ENCODE assay signal across 14 cellular contexts in the genomic region with DNA sequence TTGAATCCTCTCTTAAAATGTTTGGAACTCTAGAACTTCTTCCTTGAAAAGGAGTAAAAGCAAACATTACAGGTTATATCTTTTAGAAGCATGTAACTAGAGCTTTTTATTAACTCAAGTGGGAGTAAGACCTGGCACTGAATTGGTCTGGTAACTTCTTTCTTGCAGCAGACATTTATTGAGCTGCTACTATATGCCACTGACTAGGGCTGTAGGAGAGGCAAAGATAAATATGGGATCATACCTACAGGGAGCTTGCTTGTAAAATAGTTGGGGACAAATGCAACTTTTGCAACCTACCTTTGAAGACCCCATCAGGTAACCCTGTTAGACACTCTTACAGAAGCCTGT.
DNase-seq lines count a peak whose midpoint lies in the region; ATAC-seq and TF ChIP-seq lines count a peak whose summit lies in the region.
"Had no signal": no experiment of that assay in that cellular context is flagged by ENCODE, and none has a peak within 500 bp of the region (broad histone marks: within the 10 kb centered on the region; RNA-seq: fewer than 3 reads in every experiment).

No MANE protein-coding gene starts in this region.

- TF ChIP-seq CTCF in endodermal cell (conservative IDR thresholded peaks at IDR 0.05) (no peak), neural progenitor cell (IDR thresholded peaks at IDR 0.05) (no peak), upper lobe of right lung (IDR thresholded peaks at IDR 0.05) (no peak)

- ATAC-seq in Right ventricle myocardium inferior (peak; percentile 20), left ventricle myocardium superior (no peak), upper lobe of right lung (no peak), HG03457 (IDR thresholded peaks at IDR 0.05; ENCODE audit: unreplicated experiment) (no peak), HG03175 (IDR thresholded peaks at IDR 0.05; ENCODE audit: unreplicated experiment) (no peak)
- ATAC-seq: HepG2 had no signal

- no peaks in the 10 kb centered on the region for H3K79me2 ChIP-seq in neural progenitor cell (ENCODE audit: low read depth)

- no peak overlapping the region for H2AFZ ChIP-seq in neural progenitor cell (replicated peaks)

- no peaks in the 10 kb centered on the region for H4K20me1 ChIP-seq in neural progenitor cell (ENCODE audit: low read depth)

- H3K4me3 Mint-ChIP-seq in endodermal cell: peak overlapping the region; percentile 0
- H3K4me3 Mint-ChIP-seq in neural progenitor cell: no peak overlapping the region

- H3K9me3 ChIP-seq in endodermal cell (ENCODE audit: control insufficient read depth, low read length) (no peaks in the 10 kb centered on the region), neural progenitor cell (ENCODE audit: low read depth) (no peaks in the 10 kb centered on the region), upper lobe of right lung (no peaks in the 10 kb centered on the region)

- H3K36me3 ChIP-seq in endodermal cell (ENCODE audit: control insufficient read depth, insufficient read depth, low read length) (no peaks in the 10 kb centered on the region), neural progenitor cell (no peaks in the 10 kb centered on the region), upper lobe of right lung (no peaks in the 10 kb centered on the region)

- H3K27ac ChIP-seq in endodermal cell (ENCODE audit: low read depth, low read length) (no peak overlapping the region), neural progenitor cell (no peak overlapping the region), upper lobe of right lung (no peak overlapping the region)

- intact Hi-C loops in Right ventricle myocardium inferior (cut with DNase I) (no loop called here), left ventricle myocardium superior (cut with micrococcal nuclease) (no loop called here), upper lobe of right lung (cut with DNase I) (no loop called here)

- peak overlapping the region; percentile 50 for H3K4me2 ChIP-seq in neural progenitor cell

- H3K4me3 ChIP-seq in endodermal cell (ENCODE audit: low read length) (peak overlapping the region; percentile 58), neural progenitor cell (no peak overlapping the region), upper lobe of right lung (peak overlapping the region; percentile 14)

- H3K27me3 Mint-ChIP-seq in endodermal cell (ENCODE audit: insufficient read depth): no peaks in the 10 kb centered on the region
- H3K27me3 Mint-ChIP-seq in neural progenitor cell (ENCODE audit: insufficient read depth, low read depth): peaks cover 5% of the 10 kb centered on the region

- peaks cover 2% of the 10 kb centered on the region for H3K9me3 Mint-ChIP-seq in endodermal cell
- peaks cover 2% of the 10 kb centered on the region for H3K9me3 Mint-ChIP-seq in neural progenitor cell

- peak overlapping the region; percentile 24 for H3K9ac ChIP-seq in endodermal cell (ENCODE audit: extremely low read depth, low read length, poor library complexity, severe bottlenecking)
- H3K9ac ChIP-seq in neural progenitor cell: no peak overlapping the region

- H3K4me1 ChIP-seq in endodermal cell (ENCODE audit: control insufficient read depth, insufficient read depth, low read length) (peaks cover 3% of the 10 kb centered on the region), neural progenitor cell (peaks cover 11% of the 10 kb centered on the region), upper lobe of right lung (no peaks in the 10 kb centered on the region)

- H3K4me1 Mint-ChIP-seq in endodermal cell (peaks cover 38% of the 10 kb centered on the region), neural progenitor cell (peaks cover 13% of the 10 kb centered on the region)

- H3K27me3 ChIP-seq in endodermal cell (ENCODE audit: control insufficient read depth, insufficient read depth, low read length, poor library complexity, severe bottlenecking) (no peaks in the 10 kb centered on the region), neural progenitor cell (no peaks in the 10 kb centered on the region), upper lobe of right lung (no peaks in the 10 kb centered on the region)

- no peak for DNase-seq in Right ventricle myocardium inferior (ENCODE audit: missing footprints)
- DNase-seq in left ventricle myocardium superior: no peak
- DNase-seq in endodermal cell: no peak
- no peak for DNase-seq in neural progenitor cell (ENCODE audit: low spot score)
- no peak for DNase-seq in upper lobe of right lung
- DNase-seq in EL: no peak
- DNase-seq: activated CD4-positive, alpha-beta T cell treated with anti-CD3 and anti-CD28 coated beads, Interleukin-2, amount 50 U/mL, for 4 hours; MV-4-11; NCI-H2081 treated with DMSO at 0.1 percent for 48 hours; NCI-H69; T-helper 2 cell had no signal

- peaks cover 4% of the 10 kb centered on the region for H3F3A ChIP-seq in neural progenitor cell (ENCODE audit: low read depth)

- H3K27ac Mint-ChIP-seq in endodermal cell (peak overlapping the region; percentile 80), neural progenitor cell (no peak overlapping the region)

- H3K36me3 Mint-ChIP-seq in endodermal cell (ENCODE audit: low read depth) (peaks cover 2% of the 10 kb centered on the region), neural progenitor cell (no peaks in the 10 kb centered on the region)
